In genomic region chr12:26340649-26341048, GRCh38 we compare ENCODE assay signal across 8 cellular contexts.
DNase-seq lines count a peak whose midpoint lies in the region; ATAC-seq and TF ChIP-seq lines count a peak whose summit lies in the region.
"Had no signal": no experiment of that assay in that cellular context is flagged by ENCODE, and none has a peak within 500 bp of the region (broad histone marks: within the 10 kb centered on the region; RNA-seq: fewer than 3 reads in every experiment).

No MANE protein-coding gene starts in this region.

- DNase-seq in adrenal gland, result peak in 5 of 7 donors; percentile 31 to 64 (median 46)
- DNase-seq in activated CD4-positive, alpha-beta memory T cell treated with anti-CD3 and anti-CD28 coated beads for 36 hours, result no peak
- no peak for DNase-seq in NCI-H187 treated with DMSO at 0.1 percent for 48 hours (lab: John Stamatoyannopoulos, UW)
- DNase-seq in activated T-helper 2 cell treated with anti-CD3 and anti-CD28 coated beads, Interferon-gamma antibody, Interleukin-2, Interleukin-4, amounts not matched to agents 10 μg/mL and 5 μg/mL and 100 μg/mL, durations not matched to agents 14 hours and 24 hours and 36 hours (ENCODE audit: low spot score), result no peak
- DNase-seq: activated CD4-positive, alpha-beta T cell treated with anti-CD3 and anti-CD28 coated beads for 1 hour had no signal

- H3K4me3 ChIP-seq in adrenal gland, result no peak overlapping the region

- no peaks in the 10 kb centered on the region for H3K9me3 ChIP-seq in adrenal gland (replicated peaks in 1 of 3)

- peak overlapping the region in 1 of 5 donors; percentile 63 for H3K27ac ChIP-seq in adrenal gland
- peak overlapping the region; percentile 77 for H3K27ac ChIP-seq in temporal lobe (ENCODE audit: low read depth, low read length)

- TF ChIP-seq POLR2A in adrenal gland (IDR thresholded peaks at IDR 0.05), result no peak

- peaks cover 0 to 6% of the 10 kb centered on the region in 2 donors for H3K36me3 ChIP-seq in adrenal gland (replicated peaks in 1 of 2)

- H3K4me1 ChIP-seq in adrenal gland (replicated peaks in 1 of 2), result no peaks in the 10 kb centered on the region

- H3K9me3 Mint-ChIP-seq in activated CD4-positive, alpha-beta memory T cell treated with anti-CD3 and anti-CD28 coated beads for 36 hours, result peaks cover 3% of the 10 kb centered on the region
- no peaks in the 10 kb centered on the region for H3K9me3 Mint-ChIP-seq in activated T-helper 2 cell treated with anti-CD3 and anti-CD28 coated beads, Interferon-gamma antibody, Interleukin-2, Interleukin-4, amounts not matched to agents 10 μg/mL and 5 μg/mL and 100 μg/mL, durations not matched to agents 14 hours and 24 hours and 36 hours

- H3K36me3 Mint-ChIP-seq in activated CD4-positive, alpha-beta memory T cell treated with anti-CD3 and anti-CD28 coated beads for 36 hours, result peaks cover 35% of the 10 kb centered on the region
- peaks cover 11% of the 10 kb centered on the region for H3K36me3 Mint-ChIP-seq in activated T-helper 2 cell treated with anti-CD3 and anti-CD28 coated beads, Interferon-gamma antibody, Interleukin-2, Interleukin-4, amounts not matched to agents 10 μg/mL and 5 μg/mL and 100 μg/mL, durations not matched to agents 14 hours and 24 hours and 36 hours (ENCODE audit: low read depth)

- CTCF ChIA-PET in activated CD4-positive, alpha-beta memory T cell treated with anti-CD3 and anti-CD28 coated beads for 36 hours (lab: Charles Lee), result no interaction called here

- no peaks in the 10 kb centered on the region for H3K27me3 ChIP-seq in adrenal gland

- no peak overlapping the region for H3K4me3 Mint-ChIP-seq in activated CD4-positive, alpha-beta memory T cell treated with anti-CD3 and anti-CD28 coated beads for 36 hours
- no peak overlapping the region for H3K4me3 Mint-ChIP-seq in activated T-helper 2 cell treated with anti-CD3 and anti-CD28 coated beads, Interferon-gamma antibody, Interleukin-2, Interleukin-4, amounts not matched to agents 10 μg/mL and 5 μg/mL and 100 μg/mL, durations not matched to agents 14 hours and 24 hours and 36 hours (ENCODE audit: low read depth)

- H3K27me3 Mint-ChIP-seq in activated CD4-positive, alpha-beta memory T cell treated with anti-CD3 and anti-CD28 coated beads for 36 hours, result no peaks in the 10 kb centered on the region
- no peaks in the 10 kb centered on the region for H3K27me3 Mint-ChIP-seq in activated T-helper 2 cell treated with anti-CD3 and anti-CD28 coated beads, Interferon-gamma antibody, Interleukin-2, Interleukin-4, amounts not matched to agents 10 μg/mL and 5 μg/mL and 100 μg/mL, durations not matched to agents 14 hours and 24 hours and 36 hours (ENCODE audit: low read depth)

- H3K4me1 Mint-ChIP-seq in activated CD4-positive, alpha-beta memory T cell treated with anti-CD3 and anti-CD28 coated beads for 36 hours (ENCODE audit: low read depth), result no peaks in the 10 kb centered on the region
- peaks cover 17% of the 10 kb centered on the region for H3K4me1 Mint-ChIP-seq in activated T-helper 2 cell treated with anti-CD3 and anti-CD28 coated beads, Interferon-gamma antibody, Interleukin-2, Interleukin-4, amounts not matched to agents 10 μg/mL and 5 μg/mL and 100 μg/mL, durations not matched to agents 14 hours and 24 hours and 36 hours (ENCODE audit: low read depth)

- no peak for TF ChIP-seq CTCF in adrenal gland (IDR thresholded peaks at IDR 0.05)

- 45 to 53% (median 50%) methylated on average over 1 of the region's 1 CpG for WGBS in adrenal gland, 4 donors

- no peak overlapping the region for H3K27ac Mint-ChIP-seq in activated CD4-positive, alpha-beta memory T cell treated with anti-CD3 and anti-CD28 coated beads for 36 hours
- no peak overlapping the region for H3K27ac Mint-ChIP-seq in activated T-helper 2 cell treated with anti-CD3 and anti-CD28 coated beads, Interferon-gamma antibody, Interleukin-2, Interleukin-4, amounts not matched to agents 10 μg/mL and 5 μg/mL and 100 μg/mL, durations not matched to agents 14 hours and 24 hours and 36 hours

- POLR2A ChIA-PET in activated CD4-positive, alpha-beta memory T cell treated with anti-CD3 and anti-CD28 coated beads for 36 hours (lab: Charles Lee), result no interaction called here

- peak; percentile 68 for ATAC-seq in GM19328 (IDR thresholded peaks at IDR 0.05; ENCODE audit: unreplicated experiment)
- peak; percentile 61 for ATAC-seq in HG03280 (IDR thresholded peaks at IDR 0.05; ENCODE audit: unreplicated experiment)

- intact Hi-C loops in adrenal gland (cut with DNase I), result no loop called here
- intact Hi-C loops in activated CD4-positive, alpha-beta memory T cell treated with anti-CD3 and anti-CD28 coated beads for 36 hours (cut with micrococcal nuclease), result no loop called here
- intact Hi-C loops in activated T-helper 2 cell treated with anti-CD3 and anti-CD28 coated beads, Interferon-gamma antibody, Interleukin-2, Interleukin-4, amounts not matched to agents 10 μg/mL and 5 μg/mL and 100 μg/mL, durations not matched to agents 14 hours and 24 hours and 36 hours (cut with micrococcal nuclease), result no loop called here

Comparison
In these comparisons a context has a peak if more than half of its experiments do, and no peak if none do; other contexts are left out.
1. DNase-seq: peak in adrenal gland (5 of 7); none in activated CD4-positive, alpha-beta memory T cell treated with anti-CD3 and anti-CD28 coated beads for 36 hours (single experiment), NCI-H187 treated with DMSO at 0.1 percent for 48 hours (single experiment) and activated T-helper 2 cell treated with anti-CD3 and anti-CD28 coated beads, Interferon-gamma antibody, Interleukin-2, Interleukin-4, amounts not matched to agents 10 μg/mL and 5 μg/mL and 100 μg/mL, durations not matched to agents 14 hours and 24 hours and 36 hours (single experiment).